ENCODE assay signal across 10 cellular contexts in the genomic region with DNA sequence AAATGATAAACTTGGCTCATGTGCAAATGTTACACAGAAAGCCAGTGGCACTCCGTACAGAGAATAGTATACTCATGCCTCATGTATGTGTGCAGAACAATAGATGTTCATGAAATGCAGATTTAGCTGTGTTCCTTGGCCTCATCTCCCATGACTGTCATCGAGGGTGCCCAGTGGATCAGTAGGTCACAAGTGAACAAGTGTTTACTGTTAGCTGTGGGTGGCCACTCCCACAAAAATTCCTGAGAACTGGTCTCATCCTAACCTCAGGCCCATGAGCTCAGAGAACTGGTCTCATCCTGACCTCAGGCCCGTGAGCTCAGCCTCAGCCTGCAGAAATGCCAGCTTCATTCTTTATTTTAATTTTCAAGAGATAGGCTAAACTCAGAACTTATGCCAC.
A peak's percentile ranks its signal among the peaks of the same experiment; 100 is the strongest.
DNase-seq lines count a peak whose midpoint lies in the region; ATAC-seq and TF ChIP-seq lines count a peak whose summit lies in the region.
"Had no signal": no experiment of that assay in that cellular context is flagged by ENCODE, and none has a peak within 500 bp of the region (broad histone marks: within the 10 kb centered on the region; RNA-seq: fewer than 3 reads in every experiment).

No MANE protein-coding gene starts in this region.

- no peak for DNase-seq in Right ventricle myocardium superior
- DNase-seq in right atrium auricular region (ENCODE audit: low spot score): no peak
- DNase-seq in dedifferentiated amniotic fluid mesenchymal stem cell (ENCODE audit: extremely low spot score): peak; percentile 50
- peak; percentile 35 for DNase-seq in lung (ENCODE audit: low spot score)
- DNase-seq in stomach: no peak
- DNase-seq in activated CD8-positive, alpha-beta memory T cell treated with anti-CD3 and anti-CD28 coated beads, Interleukin-2, amount 10 ng/mL, durations not matched to agents 7 days and 5 days: no peak
- DNase-seq: immature natural killer cell, NCI-H187 treated with DMSO at 0.1 percent for 48 hours had no signal

- TF ChIP-seq POLR2A in stomach (IDR thresholded peaks at IDR 0.05): no peak

- H3K27me3 ChIP-seq in right atrium auricular region (no peaks in the 10 kb centered on the region), lung (ENCODE audit: control insufficient read depth, insufficient read depth) (no peaks in the 10 kb centered on the region), stomach (no peaks in the 10 kb centered on the region)

- H3K36me3 Mint-ChIP-seq in activated CD8-positive, alpha-beta memory T cell treated with anti-CD3 and anti-CD28 coated beads, Interleukin-2, amount 10 ng/mL, durations not matched to agents 7 days and 5 days: no peaks in the 10 kb centered on the region
- H3K36me3 Mint-ChIP-seq: immature natural killer cell had no signal

- no peaks in the 10 kb centered on the region for H3K9me3 Mint-ChIP-seq in activated CD8-positive, alpha-beta memory T cell treated with anti-CD3 and anti-CD28 coated beads, Interleukin-2, amount 10 ng/mL, durations not matched to agents 7 days and 5 days (ENCODE audit: low read depth)
- H3K9me3 Mint-ChIP-seq: immature natural killer cell had no signal

- no peaks in the 10 kb centered on the region for H3K4me1 ChIP-seq in right atrium auricular region
- H3K4me1 ChIP-seq in lung (ENCODE audit: control insufficient read depth in 2 of 2, insufficient read depth in 2 of 2, low read length in 2 of 2): no peaks in the 10 kb centered on the region
- no peaks in the 10 kb centered on the region for H3K4me1 ChIP-seq in stomach

- ATAC-seq in Right ventricle myocardium superior (ENCODE audit: poor library complexity): peak; percentile 46
- ATAC-seq in lung (ENCODE audit: insufficient read depth, low FRiP score): peak; percentile 68
- no peak for ATAC-seq in HG03571 (IDR thresholded peaks at IDR 0.05; ENCODE audit: unreplicated experiment)
- ATAC-seq in HG02840 (IDR thresholded peaks at IDR 0.05; ENCODE audit: low FRiP score, unreplicated experiment): no peak
- no peak for ATAC-seq in activated CD8-positive, alpha-beta memory T cell treated with anti-CD3 and anti-CD28 coated beads, Interleukin-2, amount 10 ng/mL, durations not matched to agents 7 days and 5 days

- no peaks in the 10 kb centered on the region for H3K9me3 ChIP-seq in right atrium auricular region
- no peaks in the 10 kb centered on the region for H3K9me3 ChIP-seq in lung (ENCODE audit: control insufficient read depth in 2 of 2, insufficient read depth in 1 of 2, low read length in 1 of 2)
- no peaks in the 10 kb centered on the region for H3K9me3 ChIP-seq in stomach

- H3K4me1 Mint-ChIP-seq in activated CD8-positive, alpha-beta memory T cell treated with anti-CD3 and anti-CD28 coated beads, Interleukin-2, amount 10 ng/mL, durations not matched to agents 7 days and 5 days: no peaks in the 10 kb centered on the region

- H3K4me3 ChIP-seq in right atrium auricular region (no peak overlapping the region), lung (no peak overlapping the region), stomach (no peak overlapping the region)

- H3K36me3 ChIP-seq in right atrium auricular region (no peaks in the 10 kb centered on the region), lung (ENCODE audit: control insufficient read depth in 2 of 2, insufficient read depth in 2 of 2, low read length in 2 of 2) (no peaks in the 10 kb centered on the region), stomach (no peaks in the 10 kb centered on the region)

- no peak overlapping the region for H3K27ac Mint-ChIP-seq in activated CD8-positive, alpha-beta memory T cell treated with anti-CD3 and anti-CD28 coated beads, Interleukin-2, amount 10 ng/mL, durations not matched to agents 7 days and 5 days

- 63 to 84% methylated on average over 3 of the region's 3 CpGs for WGBS in lung, 2 donors
- 54 to 66% (median 58%) methylated on average over 3 of the region's 3 CpGs for WGBS in stomach, 5 donors

- H3K4me3 Mint-ChIP-seq in activated CD8-positive, alpha-beta memory T cell treated with anti-CD3 and anti-CD28 coated beads, Interleukin-2, amount 10 ng/mL, durations not matched to agents 7 days and 5 days: no peak overlapping the region

- CTCF ChIA-PET in activated CD8-positive, alpha-beta memory T cell treated with anti-CD3 and anti-CD28 coated beads, Interleukin-2, amount 10 ng/mL, durations not matched to agents 7 days and 5 days (lab: Charles Lee): interaction anchor here (1.1 to 1.6 kb wide), 6 partner anchors 10 to 364 kb away, joined by 3 to 6 read pairs (median 4); no protein-coding TSS in a partner anchor

- H3K27ac ChIP-seq in right atrium auricular region (no peak overlapping the region), lung (ENCODE audit: low read depth in 1 of 2, low read length in 1 of 2) (no peak overlapping the region), stomach (no peak overlapping the region)

- TF ChIP-seq CTCF in right atrium auricular region (IDR thresholded peaks at IDR 0.05) (no peak), lung (IDR thresholded peaks at IDR 0.05; ENCODE audit: control extremely low read depth, extremely low read depth) (no peak), stomach (IDR thresholded peaks at IDR 0.05) (no peak)

- TF ChIP-seq EP300 in stomach (IDR thresholded peaks at IDR 0.05): no peak

- intact Hi-C loops in Right ventricle myocardium superior (cut with DNase I) (loop anchor here (10.0 kb wide), 1 partner anchor 124 kb away; the partner anchor contains the start of gene GADL1), stomach (cut with DNase I; ENCODE audit: low total_unique reads) (no loop called here)

- peaks cover 26% of the 10 kb centered on the region for H3K27me3 Mint-ChIP-seq in activated CD8-positive, alpha-beta memory T cell treated with anti-CD3 and anti-CD28 coated beads, Interleukin-2, amount 10 ng/mL, durations not matched to agents 7 days and 5 days

Comparison
In these comparisons a context has a peak if more than half of its experiments do, and no peak if none do; other contexts are left out.
1. ATAC-seq: peak in Right ventricle myocardium superior (single experiment) and lung (single experiment); none in HG03571 (single experiment), HG02840 (single experiment) and activated CD8-positive, alpha-beta memory T cell treated with anti-CD3 and anti-CD28 coated beads, Interleukin-2, amount 10 ng/mL, durations not matched to agents 7 days and 5 days (single experiment).
2. DNase-seq: peak in dedifferentiated amniotic fluid mesenchymal stem cell (single experiment) and lung (single experiment); none in Right ventricle myocardium superior (single experiment), right atrium auricular region (single experiment), stomach (single experiment) and activated CD8-positive, alpha-beta memory T cell treated with anti-CD3 and anti-CD28 coated beads, Interleukin-2, amount 10 ng/mL, durations not matched to agents 7 days and 5 days (single experiment).